1 cellular context compared by ENCODE assay signal in genomic region chr9:113151696-113152630, GRCh38.
TF ChIP-seq lines count a peak whose summit lies in the region.

No MANE protein-coding gene starts in this region.

TF ChIP-seq in H1, 55 proteins besides CTCF, POLR2A, EP300 and RAD21 (continued from another document):
- no peak for TF ChIP-seq USF2 (IDR thresholded peaks at IDR 0.05; ENCODE audit: low read length)
- TF ChIP-seq CBX8 (IDR thresholded peaks at IDR 0.05; ENCODE audit: borderline replicate concordance, low read depth, low read length): no peak
- TF ChIP-seq SP2 (IDR thresholded peaks at IDR 0.05; ENCODE audit: low read length): no peak
- no peak for TF ChIP-seq CHD1 (IDR thresholded peaks at IDR 0.05; ENCODE audit: low read depth, low read length)
- TF ChIP-seq HDAC6 (IDR thresholded peaks at IDR 0.05; ENCODE audit: low read depth, low read length): no peak
- TF ChIP-seq GABPA (IDR thresholded peaks at IDR 0.05; ENCODE audit: borderline replicate concordance, insufficient read depth, low read length): no peak
- no peak for TF ChIP-seq RBBP5 (IDR thresholded peaks at IDR 0.05; ENCODE audit: borderline replicate concordance, low read depth, low read length)
- TF ChIP-seq GTF2F1 (IDR thresholded peaks at IDR 0.05; ENCODE audit: borderline replicate concordance, low read depth, low read length): no peak
